ENCODE assay signal across 2 cellular contexts in genomic region chr15:63530235-63530634, GRCh38.
TF ChIP-seq lines count a peak whose summit lies in the region.

No MANE protein-coding gene starts in this region.

TF ChIP-seq in GM23338, 12 proteins besides CTCF, POLR2A, EP300 and RAD21 (continued from another document):
- TF ChIP-seq ZNF462 (CRISPR knock-in tag; IDR thresholded peaks at IDR 0.05) (no peak), REST (IDR thresholded peaks at IDR 0.05; ENCODE audit: unreplicated experiment) (no peak)

TF ChIP-seq in SK-N-SH treated with all-trans-retinoic acid at 6 μM for 48 hours, 23 proteins besides CTCF, POLR2A, EP300 and RAD21 (continued from another document):
- TF ChIP-seq TSHZ2 (CRISPR knock-in tag; IDR thresholded peaks at IDR 0.05) (no peak), BACH2 (CRISPR knock-in tag; IDR thresholded peaks at IDR 0.05; ENCODE audit: borderline replicate concordance) (no peak), TOX (CRISPR knock-in tag; IDR thresholded peaks at IDR 0.05; ENCODE audit: borderline replicate concordance) (no peak), ZNF8 (CRISPR knock-in tag; IDR thresholded peaks at IDR 0.05) (no peak)
